23 cellular contexts compared by ENCODE assay signal in the genomic region with DNA sequence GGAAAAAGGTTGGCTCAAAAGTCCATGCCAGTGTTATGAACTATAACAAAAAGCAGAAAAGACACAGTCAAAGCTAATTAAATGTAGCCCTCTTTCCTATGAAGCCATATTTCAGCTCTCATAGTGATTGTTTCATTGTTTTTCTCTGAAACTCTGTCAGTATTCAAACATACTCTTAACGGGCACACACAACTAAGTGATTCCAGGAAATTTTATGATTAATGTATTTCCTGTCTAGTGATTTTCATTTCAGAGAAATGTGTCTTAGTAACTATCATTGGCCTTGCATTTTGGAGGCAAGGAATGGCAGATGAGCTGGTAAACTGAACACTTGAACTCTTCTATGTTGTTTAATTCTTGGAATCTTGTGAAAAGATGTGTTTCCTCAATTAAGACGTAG.
DNase-seq lines count a peak whose midpoint lies in the region; ATAC-seq, FAIRE-seq and TF ChIP-seq lines count a peak whose summit lies in the region.
"Had no signal": no experiment of that assay in that cellular context is flagged by ENCODE, and none has a peak within 500 bp of the region (broad histone marks: within the 10 kb centered on the region; RNA-seq: fewer than 3 reads in every experiment).

No MANE protein-coding gene starts in this region.

- no peaks in the 10 kb centered on the region for H3K9me3 Mint-ChIP-seq in activated naive CD4-positive, alpha-beta T cell treated with anti-CD3 and anti-CD28 coated beads, Interleukin-2, amount 10 ng/mL, durations not matched to agents 7 days and 5 days
- H3K9me3 Mint-ChIP-seq: CD4-positive, alpha-beta T cell had no signal

- no peaks in the 10 kb centered on the region for H3K4me1 ChIP-seq in K562 (replicated peaks in 1 of 2; ENCODE audit: control insufficient read depth in 2 of 2, insufficient read depth in 2 of 2, low read length in 2 of 2)
- no peaks in the 10 kb centered on the region for H3K4me1 ChIP-seq in kidney (ENCODE audit: control insufficient read depth in 1 of 2, insufficient read depth in 1 of 2, low read depth in 1 of 2, low read length in 2 of 2)
- H3K4me1 ChIP-seq: BLaER1, Caco-2, SJCRH30 had no signal

- peaks cover 11% of the 10 kb centered on the region for H3K4me1 Mint-ChIP-seq in activated naive CD4-positive, alpha-beta T cell treated with anti-CD3 and anti-CD28 coated beads, Interleukin-2, amount 10 ng/mL, durations not matched to agents 7 days and 5 days

- DNase-seq in activated naive CD4-positive, alpha-beta T cell treated with anti-CD3 and anti-CD28 coated beads, Interleukin-2, amount 10 ng/mL, durations not matched to agents 7 days and 5 days: no peak
- no peak for DNase-seq in activated naive CD4-positive, alpha-beta T cell treated with Interleukin-2 at 50 U/mL for 16 hours
- DNase-seq in LHCN-M2 (ENCODE audit: low read depth) (peak; percentile 2), K562 (ENCODE audit: extremely low read depth in 1 of 4, low spot score in 3 of 4) (no peak), kidney (no peak)
- DNase-seq in stimulated activated CD4-positive, alpha-beta T cell treated with anti-CD3 and anti-CD28 coated beads, Interleukin-1b, Interleukin-23, amount 100 ng/mL, for 48 hours: no peak
- DNase-seq: ACHN; Caco-2; CD4-positive, alpha-beta T cell; IMR-90; MV-4-11; NCI-H1105 treated with DMSO at 0.1 percent for 48 hours; NCI-H2029 treated with DMSO at 0.1 percent for 48 hours; NCI-H2171 treated with DMSO at 0.1 percent for 48 hours; NCI-H524 treated with DMSO at 0.1 percent for 48 hours; NCI-H82; SJCRH30 had no signal

- H3K27ac Mint-ChIP-seq in activated naive CD4-positive, alpha-beta T cell treated with anti-CD3 and anti-CD28 coated beads, Interleukin-2, amount 10 ng/mL, durations not matched to agents 7 days and 5 days: peak overlapping the region; percentile 63
- H3K27ac Mint-ChIP-seq: CD4-positive, alpha-beta T cell had no signal

- H4K20me1 ChIP-seq in K562 (replicated peaks; ENCODE audit: control insufficient read depth, insufficient read depth, low read length): no peaks in the 10 kb centered on the region
- H4K20me1 ChIP-seq: BLaER1 had no signal

- no peaks in the 10 kb centered on the region for H3K79me2 ChIP-seq in K562 (ENCODE audit: control insufficient read depth, insufficient read depth, low read length)

- no peak overlapping the region for H3K4me3 Mint-ChIP-seq in activated naive CD4-positive, alpha-beta T cell treated with anti-CD3 and anti-CD28 coated beads, Interleukin-2, amount 10 ng/mL, durations not matched to agents 7 days and 5 days
- H3K4me3 Mint-ChIP-seq: CD4-positive, alpha-beta T cell had no signal

- intact Hi-C loops in K562 (cut with micrococcal nuclease) (no loop called here), kidney (cut with DNase I) (no loop called here)

- no peak for TF ChIP-seq CTCF in K562 (IDR thresholded peaks at IDR 0.05 in 2 of 3, conservative IDR thresholded peaks at IDR 0.05 in 1 of 3; ENCODE audit: insufficient read depth in 2 of 3, low read depth in 1 of 3, low read length in 3 of 3)
- no peak for TF ChIP-seq CTCF in kidney (IDR thresholded peaks at IDR 0.05; ENCODE audit: borderline replicate concordance, extremely low read depth, insufficient read depth)

- no TSS peak for BruUV-seq in K562 (replicated peaks; lab: Mats Ljungman, UMichigan)

- FAIRE-seq in K562 (lab: Jason Lieb, UNC) (no peak), kidney (lab: Jason Lieb, UNC) (no peak)
- FAIRE-seq: GM12891, H1, RCC 7860 had no signal

- in situ Hi-C loops in K562 (cut with MboI): no loop called here

- H3K4me3 ChIP-seq in K562 (no peak overlapping the region), kidney (ENCODE audit: low read length in 2 of 2) (no peak overlapping the region)
- H3K4me3 ChIP-seq: BLaER1, SJCRH30 had no signal

- H3K9me3 ChIP-seq in K562 (replicated peaks; ENCODE audit: control insufficient read depth, insufficient read depth, low read depth, low read length) (no peaks in the 10 kb centered on the region), kidney (ENCODE audit: control insufficient read depth in 1 of 2, low read length in 2 of 2) (no peaks in the 10 kb centered on the region)
- H3K9me3 ChIP-seq: BLaER1, Caco-2, SJCRH30 had no signal

- H3K27ac ChIP-seq in K562 (ENCODE audit: extremely low read depth, low read depth, low read length) (no peak overlapping the region), kidney (ENCODE audit: low read depth in 2 of 2, low read length in 2 of 2) (no peak overlapping the region)
- H3K27ac ChIP-seq: BLaER1, SJCRH30 had no signal

- H3K9me1 ChIP-seq in K562 (ENCODE audit: control insufficient read depth, insufficient read depth, low read length): no peaks in the 10 kb centered on the region

- ATAC-seq in K562: no peak
- no peak for ATAC-seq in HG03457 (IDR thresholded peaks at IDR 0.05; ENCODE audit: unreplicated experiment)
- ATAC-seq: HCT116 had no signal

- H2AFZ ChIP-seq in K562 (ENCODE audit: low read depth, low read length): no peak overlapping the region

- H3K27me3 Mint-ChIP-seq in activated naive CD4-positive, alpha-beta T cell treated with anti-CD3 and anti-CD28 coated beads, Interleukin-2, amount 10 ng/mL, durations not matched to agents 7 days and 5 days: no peaks in the 10 kb centered on the region
- H3K27me3 Mint-ChIP-seq: CD4-positive, alpha-beta T cell had no signal

- no peak for TF ChIP-seq POLR2A in K562 (conservative IDR thresholded peaks at IDR 0.05)

- CTCF ChIA-PET in activated naive CD4-positive, alpha-beta T cell treated with anti-CD3 and anti-CD28 coated beads, Interleukin-2, amount 10 ng/mL, durations not matched to agents 7 days and 5 days (lab: Charles Lee): no interaction called here
- CTCF ChIA-PET in K562 (lab: Yijun Ruan, JAX; ENCODE audit: low intra/inter-chr PET ratio): no interaction called here

- H3K9ac ChIP-seq in K562 (ENCODE audit: insufficient read depth in 1 of 2, low read depth in 2 of 2, low read length in 2 of 2) (no peak overlapping the region), kidney (ENCODE audit: low read length in 2 of 2) (no peak overlapping the region)
- H3K9ac ChIP-seq: BLaER1 had no signal

- WGBS in K562 (ENCODE audit: insufficient coverage, low coverage, missing lambda C conversion rate): 0% methylated on average over 2 of the region's 2 CpGs

- H3K27me3 ChIP-seq in K562 (ENCODE audit: control insufficient read depth in 2 of 2, insufficient read depth in 2 of 2, low read length in 2 of 2): no peaks in the 10 kb centered on the region
- H3K27me3 ChIP-seq: BLaER1, SJCRH30 had no signal

- no peak overlapping the region for H3K4me2 ChIP-seq in K562 (ENCODE audit: insufficient read depth, low read length)
- H3K4me2 ChIP-seq: BLaER1 had no signal

- TF ChIP-seq RAD21 in K562 (CRISPR knock-in tag; conservative IDR thresholded peaks at IDR 0.05 in 1 of 2, IDR thresholded peaks at IDR 0.05 in 1 of 2): no peak

- TF ChIP-seq EP300 in K562 (IDR thresholded peaks at IDR 0.05; ENCODE audit: low read length): no peak

- H3K36me3 ChIP-seq in K562 (ENCODE audit: control insufficient read depth, insufficient read depth, low read length) (no peaks in the 10 kb centered on the region), kidney (ENCODE audit: control insufficient read depth in 1 of 2, insufficient read depth in 2 of 2, low read length in 2 of 2) (no peaks in the 10 kb centered on the region)
- H3K36me3 ChIP-seq: BLaER1, SJCRH30 had no signal

- no peaks in the 10 kb centered on the region for H3K36me3 Mint-ChIP-seq in activated naive CD4-positive, alpha-beta T cell treated with anti-CD3 and anti-CD28 coated beads, Interleukin-2, amount 10 ng/mL, durations not matched to agents 7 days and 5 days

- POLR2A ChIA-PET in K562 (lab: Yijun Ruan, JAX): no interaction called here

TF ChIP-seq in K562, 482 proteins besides CTCF, POLR2A, EP300 and RAD21:
- TF ChIP-seq MEIS2 (IDR thresholded peaks at IDR 0.05; ENCODE audit: partially characterized antibody): peak; percentile 23
- TF ChIP-seq CAMTA2 (CRISPR knock-in tag; conservative IDR thresholded peaks at IDR 0.05): no peak
